8 cellular contexts compared by ENCODE assay signal in genomic region chr6:143337201-143337949, GRCh38.
DNase-seq lines count a peak whose midpoint lies in the region; ATAC-seq and TF ChIP-seq lines count a peak whose summit lies in the region.

No MANE protein-coding gene starts in this region.

- H3K36me3 Mint-ChIP-seq in Calu3 (ENCODE audit: insufficient read depth, unreplicated experiment) (no peaks in the 10 kb centered on the region), WTC11 (0 out of 2 replicates have a peak, but pooled peaks cover 2% of the 10 kb centered on the region)

- H3K9me3 Mint-ChIP-seq in Calu3 (ENCODE audit: low read depth, unreplicated experiment) = no peaks in the 10 kb centered on the region
- H3K9me3 Mint-ChIP-seq in WTC11 = no peaks in the 10 kb centered on the region

- no peak overlapping the region for H3K27ac Mint-ChIP-seq in Calu3 (ENCODE audit: unreplicated experiment)
- no peak overlapping the region for H3K27ac Mint-ChIP-seq in WTC11

- peak overlapping the region; percentile 85 for H3K27ac ChIP-seq in osteoblast (ENCODE audit: low read depth, low read length)

- no peaks in the 10 kb centered on the region for H3K79me2 ChIP-seq in osteoblast (ENCODE audit: insufficient read depth, low read length)

- H3K4me1 ChIP-seq in osteoblast (ENCODE audit: insufficient read depth, low read length) = peaks cover 19% of the 10 kb centered on the region

- CTCF ChIA-PET in Calu3 (lab: Charles Lee) (interaction anchor here (0.6 kb wide), 2 partner anchors 9 to 844 kb away, joined by 3 to 5 read pairs; no protein-coding TSS in a partner anchor), WTC11 (lab: Charles Lee) (interaction anchor here (0.6 to 4.3 kb wide), 52 partner anchors 8 to 863 kb away, joined by 3 to 68 read pairs (median 4); partner anchors contain the start of genes ADAT2 and PEX3)

- intact Hi-C loops in Calu3 (cut with micrococcal nuclease; ENCODE audit: unreplicated experiment) = no loop called here

- BruUV-seq in Calu3 (replicated peaks; lab: Mats Ljungman, UMichigan) = no TSS peak

- no peaks in the 10 kb centered on the region for H3K27me3 Mint-ChIP-seq in Calu3 (ENCODE audit: unreplicated experiment)
- no peaks in the 10 kb centered on the region for H3K27me3 Mint-ChIP-seq in WTC11 (ENCODE audit: low read depth)

- POLR2A ChIA-PET in WTC11 (lab: Charles Lee) = interaction anchor here (1.1 kb wide), 1 partner anchor 79 kb away, joined by 3 read pairs; no protein-coding TSS in a partner anchor

- H2AFZ ChIP-seq in osteoblast (ENCODE audit: low read length) = peak overlapping the region; percentile 62

- ATAC-seq in HG03342 (IDR thresholded peaks at IDR 0.05; ENCODE audit: unreplicated experiment) = peak; percentile 73
- ATAC-seq in WTC11 = peak; percentile 99
- ATAC-seq in GM18498 (IDR thresholded peaks at IDR 0.05; ENCODE audit: unreplicated experiment) = no peak
- ATAC-seq in GM18520 (IDR thresholded peaks at IDR 0.05; ENCODE audit: unreplicated experiment) = no peak
- ATAC-seq in HG02852 (IDR thresholded peaks at IDR 0.05; ENCODE audit: unreplicated experiment) = no peak

- TF ChIP-seq CTCF in Calu3 (IDR thresholded peaks at IDR 0.05; ENCODE audit: unreplicated experiment) (peak; percentile 30), WTC11 (IDR thresholded peaks at IDR 0.05) (peak; percentile 88), osteoblast (IDR thresholded peaks at IDR 0.05; ENCODE audit: extremely low read depth, low read depth, low read length) (peak; percentile 36)

- H3K4me1 Mint-ChIP-seq in Calu3 (ENCODE audit: low read depth, unreplicated experiment) = no peaks in the 10 kb centered on the region
- H3K4me1 Mint-ChIP-seq in WTC11 = peaks cover 12% of the 10 kb centered on the region

- H4K20me1 ChIP-seq in osteoblast (ENCODE audit: insufficient read depth, low read length) = no peaks in the 10 kb centered on the region

- peak; percentile 30 for DNase-seq in Calu3
- peak; percentile 95 for DNase-seq in WTC11 (ENCODE audit: low spot score)
- peak; percentile 12 for DNase-seq in effector CD8-positive, alpha-beta T cell (lab: John Stamatoyannopoulos, UW)
- no peak for DNase-seq in osteoblast (ENCODE audit: insufficient read length, low spot score, missing footprints)

- no peaks in the 10 kb centered on the region for H3K9me3 ChIP-seq in osteoblast (ENCODE audit: low read depth, low read length)

- no peaks in the 10 kb centered on the region for H3K27me3 ChIP-seq in osteoblast (ENCODE audit: insufficient read depth, low read length)

- H3K4me3 ChIP-seq in osteoblast (ENCODE audit: insufficient read depth, low read length) = no peak overlapping the region

- peaks cover 3% of the 10 kb centered on the region for H3K36me3 ChIP-seq in osteoblast (ENCODE audit: insufficient read depth, low read length)

- no peak overlapping the region for H3K4me2 ChIP-seq in osteoblast (ENCODE audit: insufficient read depth, low read length)

- H3K4me3 Mint-ChIP-seq in Calu3 (ENCODE audit: low read depth, unreplicated experiment) = no peak overlapping the region
- H3K4me3 Mint-ChIP-seq in WTC11 = no peak overlapping the region

TF ChIP-seq in WTC11, 78 proteins besides CTCF, POLR2A, EP300 and RAD21:
- TF ChIP-seq FOXP4 (CRISPR knock-in tag; IDR thresholded peaks at IDR 0.05) = 0 out of 2 replicates have a peak, but pooled peaks have one; percentile 44
- TF ChIP-seq, protein P1, sequence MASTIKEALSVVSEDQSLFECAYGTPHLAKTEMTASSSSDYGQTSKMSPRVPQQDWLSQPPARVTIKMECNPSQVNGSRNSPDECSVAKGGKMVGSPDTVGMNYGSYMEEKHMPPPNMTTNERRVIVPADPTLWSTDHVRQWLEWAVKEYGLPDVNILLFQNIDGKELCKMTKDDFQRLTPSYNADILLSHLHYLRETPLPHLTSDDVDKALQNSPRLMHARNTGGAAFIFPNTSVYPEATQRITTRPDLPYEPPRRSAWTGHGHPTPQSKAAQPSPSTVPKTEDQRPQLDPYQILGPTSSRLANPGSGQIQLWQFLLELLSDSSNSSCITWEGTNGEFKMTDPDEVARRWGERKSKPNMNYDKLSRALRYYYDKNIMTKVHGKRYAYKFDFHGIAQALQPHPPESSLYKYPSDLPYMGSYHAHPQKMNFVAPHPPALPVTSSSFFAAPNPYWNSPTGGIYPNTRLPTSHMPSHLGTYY (CRISPR knock-in tag; IDR thresholded peaks at IDR 0.05) = peak; percentile 24; the same call in 1 of the 2 replicates
- no peak for TF ChIP-seq NFYB (CRISPR knock-in tag; conservative IDR thresholded peaks at IDR 0.05; ENCODE audit: low read depth)
- no peak for TF ChIP-seq ZNF423 (CRISPR knock-in tag; IDR thresholded peaks at IDR 0.05)
- no peak for TF ChIP-seq NR1H2 (CRISPR knock-in tag; IDR thresholded peaks at IDR 0.05)
- 0 out of 2 replicates have a peak, but pooled peaks have one; percentile 19 for TF ChIP-seq ZNF121 (CRISPR knock-in tag; IDR thresholded peaks at IDR 0.05)
- TF ChIP-seq USF2 (CRISPR knock-in tag; IDR thresholded peaks at IDR 0.05) = peak; percentile 84
- TF ChIP-seq STAT6 (CRISPR knock-in tag; conservative IDR thresholded peaks at IDR 0.05; ENCODE audit: low read depth) = no peak
- TF ChIP-seq MYBL2 (CRISPR knock-in tag; IDR thresholded peaks at IDR 0.05) = no peak
- TF ChIP-seq NFATC4 (CRISPR knock-in tag; IDR thresholded peaks at IDR 0.05) = no peak
- TF ChIP-seq, protein P2, sequence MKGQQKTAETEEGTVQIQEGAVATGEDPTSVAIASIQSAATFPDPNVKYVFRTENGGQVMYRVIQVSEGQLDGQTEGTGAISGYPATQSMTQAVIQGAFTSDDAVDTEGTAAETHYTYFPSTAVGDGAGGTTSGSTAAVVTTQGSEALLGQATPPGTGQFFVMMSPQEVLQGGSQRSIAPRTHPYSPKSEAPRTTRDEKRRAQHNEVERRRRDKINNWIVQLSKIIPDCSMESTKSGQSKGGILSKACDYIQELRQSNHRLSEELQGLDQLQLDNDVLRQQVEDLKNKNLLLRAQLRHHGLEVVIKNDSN (CRISPR knock-in tag; IDR thresholded peaks at IDR 0.05) = peak; percentile 84

Comparison
In these comparisons a context has a peak if more than half of its experiments do, and no peak if none do; other contexts are left out.
1. CTCF ChIP-seq: peak in every context shown above with its lines; median percentile 88 in WTC11; 36 in osteoblast; 30 in Calu3.
2. ATAC-seq: peak in HG03342 (single experiment) and WTC11 (single experiment); none in GM18498 (single experiment), GM18520 (single experiment) and HG02852 (single experiment).